1 cellular context compared by ENCODE assay signal in genomic region chr17:32772453-32773025, GRCh38.
TF ChIP-seq lines count a peak whose summit lies in the region.

No MANE protein-coding gene starts in this region.

TF ChIP-seq in H1, 55 proteins besides CTCF, POLR2A, EP300 and RAD21:
- TF ChIP-seq CEBPB (IDR thresholded peaks at IDR 0.05; ENCODE audit: low read depth, low read length) (peak; percentile 64; the same call in 1 of the 2 replicates), CBX8 (IDR thresholded peaks at IDR 0.05; ENCODE audit: borderline replicate concordance, low read depth, low read length) (no peak), RNF2 (IDR thresholded peaks at IDR 0.05; ENCODE audit: borderline replicate concordance, low read depth, low read length, missing control alignments, poor library complexity, severe bottlenecking) (no peak), TEAD4 (IDR thresholded peaks at IDR 0.05; ENCODE audit: low read depth, low read length) (no peak), HDAC2 (IDR thresholded peaks at IDR 0.05; ENCODE audit: borderline replicate concordance in 1 of 2, low read depth in 2 of 2, low read length in 2 of 2) (no peak), CHD2 (IDR thresholded peaks at IDR 0.05; ENCODE audit: low read length) (no peak), POU5F1 (IDR thresholded peaks at IDR 0.05; ENCODE audit: low read depth, low read length) (no peak)
- TF ChIP-seq, protein P1, sequence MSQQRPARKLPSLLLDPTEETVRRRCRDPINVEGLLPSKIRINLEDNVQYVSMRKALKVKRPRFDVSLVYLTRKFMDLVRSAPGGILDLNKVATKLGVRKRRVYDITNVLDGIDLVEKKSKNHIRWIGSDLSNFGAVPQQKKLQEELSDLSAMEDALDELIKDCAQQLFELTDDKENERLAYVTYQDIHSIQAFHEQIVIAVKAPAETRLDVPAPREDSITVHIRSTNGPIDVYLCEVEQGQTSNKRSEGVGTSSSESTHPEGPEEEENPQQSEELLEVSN (IDR thresholded peaks at IDR 0.05): no peak
TF ChIP-seq in H1: peak in this region for 1.
